ENCODE assay signal across 1 cellular context in genomic region chr12:121748571-121749265, GRCh38.
TF ChIP-seq lines count a peak whose summit lies in the region.

No MANE protein-coding gene starts in this region.

TF ChIP-seq in K562, 482 proteins besides CTCF, POLR2A, EP300 and RAD21 (continued from another document and continues in another):
- TF ChIP-seq ZNF398 (CRISPR knock-in tag; IDR thresholded peaks at IDR 0.05) (no peak), SMAD3 (CRISPR knock-in tag; conservative IDR thresholded peaks at IDR 0.05) (no peak), ELF2 (CRISPR knock-in tag; IDR thresholded peaks at IDR 0.05) (no peak), TBP (optimal IDR thresholded peaks at IDR 0.05; ENCODE audit: low read depth, low read length) (no peak), FOXA1 (IDR thresholded peaks at IDR 0.05; ENCODE audit: borderline replicate concordance) (no peak), L3MBTL2 (IDR thresholded peaks at IDR 0.05) (peak; percentile 87), GABPB1 (CRISPR knock-in tag; IDR thresholded peaks at IDR 0.05) (peak; percentile 63; the same call in 1 of the 2 replicates), ZNF175 (CRISPR knock-in tag; IDR thresholded peaks at IDR 0.05; ENCODE audit: low read depth) (peak; percentile 87), ELF1 (tag; IDR thresholded peaks at IDR 0.05) (0 out of 2 replicates have a peak, but pooled peaks have one; percentile 40), ADNP (tag; IDR thresholded peaks at IDR 0.05) (no peak), ZNF395 (CRISPR knock-in tag; IDR thresholded peaks at IDR 0.05) (peak; percentile 65; the same call in 1 of the 2 replicates), TARDBP (IDR thresholded peaks at IDR 0.05) (peak; percentile 82; the same call in 1 of the 2 replicates), ZBTB2 (IDR thresholded peaks at IDR 0.05) (peak; percentile 65; the same call in 1 of the 2 replicates), ZNF695 (CRISPR knock-in tag; IDR thresholded peaks at IDR 0.05) (no peak), NR0B1 (IDR thresholded peaks at IDR 0.05; ENCODE audit: partially characterized antibody) (no peak), MBD1 (CRISPR knock-in tag; IDR thresholded peaks at IDR 0.05) (no peak), ZNF407 (IDR thresholded peaks at IDR 0.05; ENCODE audit: low read depth) (no peak), YBX1 (IDR thresholded peaks at IDR 0.05) (no peak), NFIX (CRISPR knock-in tag; IDR thresholded peaks at IDR 0.05; ENCODE audit: low read depth) (no peak), ZNF280A (IDR thresholded peaks at IDR 0.05; ENCODE audit: low read depth, partially characterized antibody) (no peak), ZNF668 (CRISPR knock-in tag; IDR thresholded peaks at IDR 0.05) (no peak), ZBTB8A (IDR thresholded peaks at IDR 0.05; ENCODE audit: partially characterized antibody) (no peak), NRF1 (conservative IDR thresholded peaks at IDR 0.05 in 1 of 2, IDR thresholded peaks at IDR 0.05 in 1 of 2) (peak; percentile 64 to 65), ZBTB34 (CRISPR knock-in tag; IDR thresholded peaks at IDR 0.05) (no peak), KDM5B (IDR thresholded peaks at IDR 0.05; ENCODE audit: insufficient replicate concordance, low read depth, low read length) (no peak), ZBTB9 (CRISPR knock-in tag; IDR thresholded peaks at IDR 0.05) (no peak), ID3 (CRISPR knock-in tag; IDR thresholded peaks at IDR 0.05) (no peak), ID3 (tag; IDR thresholded peaks at IDR 0.05) (peak; percentile 77), MYNN (IDR thresholded peaks at IDR 0.05) (0 out of 2 replicates have a peak, but pooled peaks have one; percentile 9), MYNN (CRISPR knock-in tag; IDR thresholded peaks at IDR 0.05) (no peak), NBN (IDR thresholded peaks at IDR 0.05; ENCODE audit: low read depth) (peak; percentile 92), ZNF224 (CRISPR knock-in tag; IDR thresholded peaks at IDR 0.05) (no peak), ESRRA (IDR thresholded peaks at IDR 0.05; ENCODE audit: borderline replicate concordance, low read depth) (peak; percentile 49; the same call in 1 of the 2 replicates), ARID3B (CRISPR knock-in tag; IDR thresholded peaks at IDR 0.05; ENCODE audit: borderline replicate concordance) (no peak), ZNF134 (CRISPR knock-in tag; conservative IDR thresholded peaks at IDR 0.05) (no peak)
